16 cellular contexts compared by ENCODE assay signal in the genomic region with DNA sequence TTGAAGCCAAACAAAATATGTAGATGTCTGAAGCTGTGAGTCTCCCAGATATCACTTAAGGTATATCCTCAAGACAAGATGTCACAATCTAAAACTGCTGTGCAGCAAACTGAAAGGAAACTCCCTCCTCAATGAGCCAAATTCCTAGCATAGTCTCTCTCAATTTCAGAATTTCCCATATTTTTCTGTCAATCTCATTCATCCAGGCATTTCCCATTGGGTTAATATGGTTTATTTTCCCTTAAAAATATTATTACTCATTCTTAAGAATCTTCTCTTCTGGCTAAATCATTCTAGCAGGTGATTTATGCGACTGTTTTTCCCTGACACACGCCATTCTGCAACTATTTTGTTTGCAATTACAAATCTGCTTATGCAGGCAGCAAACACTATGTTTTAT.
"Had no signal": no experiment of that assay in that cellular context is flagged by ENCODE, and none has a peak within 500 bp of the region (broad histone marks: within the 10 kb centered on the region; RNA-seq: fewer than 3 reads in every experiment).

No MANE protein-coding gene starts in this region.

- H3K4me3 ChIP-seq: gastroesophageal sphincter, heart right ventricle, lung, neural progenitor cell, pancreas had no signal

- H3K9me3 ChIP-seq: pancreas had no signal

- H3K27me3 Mint-ChIP-seq: naive B cell had no signal

- H3K27ac Mint-ChIP-seq: activated naive CD8-positive, alpha-beta T cell treated with anti-CD3 and anti-CD28 coated beads, Interleukin-2, amount 10 ng/mL, durations not matched to agents 7 days and 5 days; activated T-helper 1 cell treated with anti-CD3 and anti-CD28 coated beads, Interleukin-12 subunit alpha, Interleukin-12 subunit beta, Interleukin-2, Interleukin-4 antibody, amounts not matched to agents 30 ng/mL and 10 ng/mL and 1 ng/mL, durations not matched to agents 14 hours and 24 hours and 36 hours; naive B cell; neural progenitor cell; stimulated activated effector memory CD8-positive, alpha-beta T cell treated with anti-CD3 and anti-CD28 coated beads, Interleukin-12 subunit alpha, Interleukin-12 subunit beta, amount 100 ng/mL, for 72 hours had no signal

- H3K27ac ChIP-seq: gastroesophageal sphincter, heart right ventricle, neural progenitor cell, pancreas had no signal

- H2AFZ ChIP-seq: neural progenitor cell had no signal

- H3K36me3 Mint-ChIP-seq: naive B cell; neural progenitor cell; stimulated activated effector memory CD8-positive, alpha-beta T cell treated with anti-CD3 and anti-CD28 coated beads, Interleukin-12 subunit alpha, Interleukin-12 subunit beta, amount 100 ng/mL, for 72 hours had no signal

- H3K36me3 ChIP-seq: gastroesophageal sphincter, heart right ventricle, neural progenitor cell, pancreas had no signal

- H3K4me2 ChIP-seq: neural progenitor cell had no signal

- H3K27me3 ChIP-seq: gastroesophageal sphincter, heart right ventricle, neural progenitor cell, pancreas had no signal

- ATAC-seq: activated CD4-positive, CD25-positive, alpha-beta regulatory T cell treated with anti-CD3 and anti-CD28 coated beads, Interleukin-2, amount 50 U/mL, for 24 hours; gastroesophageal sphincter; heart right ventricle; pancreas; stimulated activated effector memory CD8-positive, alpha-beta T cell treated with anti-CD3 and anti-CD28 coated beads, Interleukin-12 subunit alpha, Interleukin-12 subunit beta, amount 100 ng/mL, for 72 hours had no signal

- H3K4me1 Mint-ChIP-seq: activated naive CD8-positive, alpha-beta T cell treated with anti-CD3 and anti-CD28 coated beads, Interleukin-2, amount 10 ng/mL, durations not matched to agents 7 days and 5 days; naive B cell; neural progenitor cell; stimulated activated effector memory CD8-positive, alpha-beta T cell treated with anti-CD3 and anti-CD28 coated beads, Interleukin-12 subunit alpha, Interleukin-12 subunit beta, amount 100 ng/mL, for 72 hours had no signal

- H3K4me1 ChIP-seq: gastroesophageal sphincter, heart right ventricle, neural progenitor cell, pancreas had no signal

- DNase-seq: activated naive CD4-positive, alpha-beta T cell; activated naive CD8-positive, alpha-beta T cell treated with anti-CD3 and anti-CD28 coated beads, Interleukin-2, amount 10 ng/mL, durations not matched to agents 7 days and 5 days; aorta; caudate nucleus; cortex of kidney; effector CD8-positive, alpha-beta T cell; heart right ventricle; naive B cell; pancreas; retina had no signal

- H3K4me3 Mint-ChIP-seq: activated naive CD8-positive, alpha-beta T cell treated with anti-CD3 and anti-CD28 coated beads, Interleukin-2, amount 10 ng/mL, durations not matched to agents 7 days and 5 days; activated T-helper 1 cell treated with anti-CD3 and anti-CD28 coated beads, Interleukin-12 subunit alpha, Interleukin-12 subunit beta, Interleukin-2, Interleukin-4 antibody, amounts not matched to agents 30 ng/mL and 10 ng/mL and 1 ng/mL, durations not matched to agents 14 hours and 24 hours and 36 hours; naive B cell; neural progenitor cell; stimulated activated effector memory CD8-positive, alpha-beta T cell treated with anti-CD3 and anti-CD28 coated beads, Interleukin-12 subunit alpha, Interleukin-12 subunit beta, amount 100 ng/mL, for 72 hours had no signal

- H3K9ac ChIP-seq: neural progenitor cell had no signal

- H3K9me3 Mint-ChIP-seq: activated T-helper 1 cell treated with anti-CD3 and anti-CD28 coated beads, Interleukin-12 subunit alpha, Interleukin-12 subunit beta, Interleukin-2, Interleukin-4 antibody, amounts not matched to agents 30 ng/mL and 10 ng/mL and 1 ng/mL, durations not matched to agents 14 hours and 24 hours and 36 hours; neural progenitor cell; stimulated activated effector memory CD8-positive, alpha-beta T cell treated with anti-CD3 and anti-CD28 coated beads, Interleukin-12 subunit alpha, Interleukin-12 subunit beta, amount 100 ng/mL, for 72 hours had no signal
